Comparison of ENCODE assay signal across 25 cellular contexts in the genomic region with DNA sequence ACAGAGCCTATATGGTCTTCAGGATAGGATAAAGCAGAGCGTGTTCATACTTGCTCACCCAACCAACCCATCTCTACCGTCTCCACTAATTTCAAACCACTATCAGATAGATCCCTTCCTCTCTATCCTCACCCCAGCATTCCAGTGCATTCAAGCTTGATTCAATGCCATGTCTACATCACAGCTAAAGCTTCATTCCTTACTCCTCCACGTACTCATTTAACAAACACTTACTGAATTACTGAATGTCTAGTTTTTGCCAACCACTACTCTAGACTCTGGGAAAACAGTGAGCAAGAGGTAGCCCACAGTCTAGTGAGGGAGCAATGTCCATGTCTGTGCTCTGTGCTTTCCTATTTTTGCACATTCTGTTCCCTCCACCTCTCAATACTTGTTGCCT.
DNase-seq lines count a peak whose midpoint lies in the region; ATAC-seq, FAIRE-seq and TF ChIP-seq lines count a peak whose summit lies in the region.
"Had no signal": no experiment of that assay in that cellular context is flagged by ENCODE, and none has a peak within 500 bp of the region (broad histone marks: within the 10 kb centered on the region; RNA-seq: fewer than 3 reads in every experiment).

No MANE protein-coding gene starts in this region.

- peak overlapping the region; percentile 20 for H3K4ac ChIP-seq in IMR-90 (ENCODE audit: low read depth, low read length)

- H2AFZ ChIP-seq in IMR-90 (replicated peaks; ENCODE audit: low read length, poor library complexity) (no peak overlapping the region), astrocyte (ENCODE audit: low read depth, low read length) (no peak overlapping the region), keratinocyte (ENCODE audit: control insufficient read depth, low read length) (no peak overlapping the region)
- H2AFZ ChIP-seq: GM23338 had no signal

- H3K9ac ChIP-seq in IMR-90 (ENCODE audit: low read depth, low read length) (no peak overlapping the region), astrocyte (ENCODE audit: low read length) (no peak overlapping the region), keratinocyte (ENCODE audit: control insufficient read depth, extremely low read depth, insufficient read depth, low read length) (no peak overlapping the region)
- H3K9ac ChIP-seq: BLaER1 treated with 17β-estradiol and CSF1 and Interleukin-3, amounts not matched to agents 10 nM and 100 nM had no signal

- H3K36me3 Mint-ChIP-seq in astrocyte (ENCODE audit: low read depth, unreplicated experiment), result no peaks in the 10 kb centered on the region
- H3K36me3 Mint-ChIP-seq in osteocyte (ENCODE audit: unreplicated experiment), result peaks cover 4% of the 10 kb centered on the region
- H3K36me3 Mint-ChIP-seq: CD4-positive, alpha-beta memory T cell had no signal

- H3K56ac ChIP-seq in IMR-90 (ENCODE audit: extremely low read depth, insufficient read depth, low read length), result no peak overlapping the region

- no peaks in the 10 kb centered on the region for H3K79me1 ChIP-seq in IMR-90 (ENCODE audit: low read depth in 1 of 2, low read length in 2 of 2)

- H3K4me3 Mint-ChIP-seq in astrocyte (ENCODE audit: unreplicated experiment) (no peak overlapping the region), osteocyte (ENCODE audit: unreplicated experiment) (no peak overlapping the region)
- H3K4me3 Mint-ChIP-seq: CD4-positive, alpha-beta memory T cell; GM23338; HFFc6 had no signal

- DNase-seq in IMR-90 (peak; percentile 32), astrocyte (ENCODE audit: low read depth) (peak; percentile 73), keratinocyte (ENCODE audit: low read depth, low spot score) (no peak), osteocyte (ENCODE audit: extremely low spot score, unreplicated experiment) (no peak), SKM-1 treated with dmso at 0.1 percent for 144 hours (lab: John Stamatoyannopoulos, UW; ENCODE audit: unreplicated experiment) (no peak), RPMI8226 (no peak)
- DNase-seq: 8988T; ACHN; AML-193; BE2C; CD4-positive, alpha-beta memory T cell; COR-L47; DMS153; DND-41; HFFc6 had no signal

- H3K4me1 ChIP-seq in IMR-90 (ENCODE audit: control insufficient read depth, insufficient read depth, low read length) (peaks cover 12% of the 10 kb centered on the region), astrocyte (ENCODE audit: insufficient read depth, low read length) (peaks cover 10% of the 10 kb centered on the region), keratinocyte (ENCODE audit: control insufficient read depth, extremely low read depth, insufficient read depth, low read length) (peaks cover 22% of the 10 kb centered on the region)
- H3K4me1 ChIP-seq: A549; BLaER1 treated with 17β-estradiol and CSF1 and Interleukin-3, amounts not matched to agents 10 nM and 100 nM; HAP-1 had no signal

- H2BK15ac ChIP-seq in IMR-90 (ENCODE audit: low read depth, low read length), result peak overlapping the region; percentile 36; the same call in 2 of the 3 replicates

- TF ChIP-seq RAD21 in IMR-90 (IDR thresholded peaks at IDR 0.05; ENCODE audit: low read length), result no peak

- no peak for FAIRE-seq in astrocyte (lab: Jason Lieb, UNC)
- FAIRE-seq in keratinocyte (lab: Jason Lieb, UNC), result peak; percentile 64
- FAIRE-seq: A549, G401.6, GM12892, GM19239, H54 had no signal

- no peak overlapping the region for H2AK5ac ChIP-seq in IMR-90 (ENCODE audit: low read depth, low read length)

- no TSS peak for BruUV-seq in IMR-90 (replicated peaks; lab: Mats Ljungman, UMichigan)

- H3K18ac ChIP-seq in IMR-90 (ENCODE audit: low read depth, low read length), result peak overlapping the region; percentile 70; the same call in 1 of the 2 replicates

- no peak overlapping the region for H3K4me3 ChIP-seq in IMR-90 (ENCODE audit: insufficient read depth, low read depth, low read length)
- H3K4me3 ChIP-seq in astrocyte (ENCODE audit: insufficient read depth, low read depth, low read length), result no peak overlapping the region
- H3K4me3 ChIP-seq in keratinocyte (ENCODE audit: control insufficient read depth in 2 of 3, extremely low read depth in 1 of 3, insufficient read depth in 2 of 3, low read depth in 1 of 3, low read length in 3 of 3), result no peak overlapping the region
- H3K4me3 ChIP-seq: A549; BLaER1 treated with 17β-estradiol and CSF1 and Interleukin-3, amounts not matched to agents 10 nM and 100 nM; GM23338; HAP-1 had no signal

- H3K27ac ChIP-seq in IMR-90 (ENCODE audit: insufficient read depth, low read length) (no peak overlapping the region; the same call in 1 of the 2 replicates), astrocyte (ENCODE audit: low read depth, low read length) (no peak overlapping the region), keratinocyte (ENCODE audit: control insufficient read depth, insufficient read depth, low read length) (no peak overlapping the region)
- H3K27ac ChIP-seq: A549; BLaER1 treated with 17β-estradiol and CSF1 and Interleukin-3, amounts not matched to agents 10 nM and 100 nM had no signal

- in situ Hi-C loops in IMR-90 (cut with MboI; ENCODE audit: low sequenced_read_pairs), result no loop called here

- no peaks in the 10 kb centered on the region for H3K36me3 ChIP-seq in IMR-90 (ENCODE audit: control insufficient read depth, insufficient read depth, low read length)
- no peaks in the 10 kb centered on the region for H3K36me3 ChIP-seq in astrocyte (ENCODE audit: insufficient read depth, low read length)
- no peaks in the 10 kb centered on the region for H3K36me3 ChIP-seq in keratinocyte (ENCODE audit: control insufficient read depth in 2 of 2, extremely low read depth in 1 of 2, insufficient read depth in 2 of 2, low read length in 2 of 2)
- H3K36me3 ChIP-seq: BE2C; BLaER1 treated with 17β-estradiol and CSF1 and Interleukin-3, amounts not matched to agents 10 nM and 100 nM; HAP-1 had no signal

- H4K8ac ChIP-seq in IMR-90 (ENCODE audit: low read depth in 2 of 2, low read length in 2 of 2), result peak overlapping the region in 1 of 2 experiments; percentile 52; a peak in 3 of 4 replicates

- H3K14ac ChIP-seq in IMR-90 (replicated peaks; ENCODE audit: low read depth, low read length), result no peak overlapping the region

- H3K9me3 ChIP-seq in IMR-90 (ENCODE audit: control insufficient read depth, insufficient read depth, low read length) (no peaks in the 10 kb centered on the region), astrocyte (ENCODE audit: insufficient read depth, low read depth, low read length) (no peaks in the 10 kb centered on the region), keratinocyte (ENCODE audit: control insufficient read depth, low read depth, low read length) (no peaks in the 10 kb centered on the region)
- H3K9me3 ChIP-seq: BE2C, HAP-1 had no signal

- H3K27me3 Mint-ChIP-seq in astrocyte (ENCODE audit: low read depth, unreplicated experiment) (peaks cover 32% of the 10 kb centered on the region), osteocyte (ENCODE audit: unreplicated experiment) (no peaks in the 10 kb centered on the region)

- CTCF ChIA-PET in IMR-90 (lab: Yijun Ruan, JAX), result interaction anchor here (0.6 to 0.8 kb wide), 3 partner anchors 11 to 1286 kb away, joined by 3 to 6 read pairs (median 4); no protein-coding TSS in a partner anchor

- H3K27ac Mint-ChIP-seq in astrocyte (ENCODE audit: unreplicated experiment) (no peak overlapping the region), osteocyte (ENCODE audit: unreplicated experiment) (peak overlapping the region; percentile 16)
- H3K27ac Mint-ChIP-seq: GM23338, HFFc6 had no signal

- H3K27me3 ChIP-seq in IMR-90 (ENCODE audit: control insufficient read depth, insufficient read depth, low read length), result no peaks in the 10 kb centered on the region
- no peaks in the 10 kb centered on the region for H3K27me3 ChIP-seq in astrocyte (ENCODE audit: insufficient read depth, low read length)
- H3K27me3 ChIP-seq in keratinocyte (ENCODE audit: control insufficient read depth, extremely low read depth, insufficient read depth, low read length), result no peaks in the 10 kb centered on the region
- H3K27me3 ChIP-seq: BE2C; BLaER1 treated with 17β-estradiol and CSF1 and Interleukin-3, amounts not matched to agents 10 nM and 100 nM had no signal

- H3K4me1 Mint-ChIP-seq in astrocyte (ENCODE audit: low read depth, unreplicated experiment) (no peaks in the 10 kb centered on the region), osteocyte (ENCODE audit: unreplicated experiment) (peaks cover 54% of the 10 kb centered on the region)

- ATAC-seq in IMR-90 (ENCODE audit: low read depth) (no peak), GM21447 (IDR thresholded peaks at IDR 0.05; ENCODE audit: unreplicated experiment) (no peak), GM18511 (IDR thresholded peaks at IDR 0.05; ENCODE audit: unreplicated experiment) (no peak)
- ATAC-seq: A549, GM23338 had no signal

- TF ChIP-seq POLR2A in IMR-90 (IDR thresholded peaks at IDR 0.05; ENCODE audit: low read depth, low read length), result no peak

- H2BK20ac ChIP-seq in IMR-90 (ENCODE audit: low read depth, low read length), result peak overlapping the region; percentile 72

- intact Hi-C loops in IMR-90 (cut with micrococcal nuclease), result no loop called here

- H3K9me3 Mint-ChIP-seq in astrocyte (ENCODE audit: unreplicated experiment) (peaks cover 7% of the 10 kb centered on the region), osteocyte (ENCODE audit: unreplicated experiment) (peaks cover 8% of the 10 kb centered on the region)
- H3K9me3 Mint-ChIP-seq: GM23338 had no signal

- H2AK9ac ChIP-seq in IMR-90 (replicated peaks; ENCODE audit: low read depth, low read length, poor library complexity), result no peak overlapping the region

- H2BK5ac ChIP-seq in IMR-90 (ENCODE audit: low read depth, low read length, poor library complexity, severe bottlenecking), result no peak overlapping the region

- dilution Hi-C loops in IMR-90 (cut with HindIII; ENCODE audit: low sequenced_read_pairs, unreplicated experiment) (no loop called here), keratinocyte (cut with MboI; ENCODE audit: extremely low pct_ligation_motif_present, low sequenced_read_pairs) (no loop called here)

- no peaks in the 10 kb centered on the region for H3K9me1 ChIP-seq in IMR-90 (ENCODE audit: insufficient read depth, low read length)
- H3K9me1 ChIP-seq in keratinocyte (ENCODE audit: control insufficient read depth, extremely low read depth, insufficient read depth, low read length), result no peaks in the 10 kb centered on the region

- POLR2A ChIA-PET in IMR-90 (lab: Charles Lee; ENCODE audit: unreplicated experiment), result no interaction called here

- peak overlapping the region; percentile 89 for H2BK120ac ChIP-seq in IMR-90 (ENCODE audit: low read depth, low read length)

- H4K5ac ChIP-seq in IMR-90 (ENCODE audit: low read depth, low read length), result peak overlapping the region; percentile 2; the same call in 1 of the 2 replicates

- H4K20me1 ChIP-seq in IMR-90 (ENCODE audit: insufficient read depth, low read length) (no peaks in the 10 kb centered on the region), astrocyte (ENCODE audit: insufficient read depth, low read length) (no peaks in the 10 kb centered on the region), keratinocyte (ENCODE audit: control insufficient read depth, extremely low read depth, insufficient read depth, low read length) (no peaks in the 10 kb centered on the region)
- H4K20me1 ChIP-seq: BLaER1 treated with 17β-estradiol and CSF1 and Interleukin-3, amounts not matched to agents 10 nM and 100 nM had no signal

- no peak overlapping the region for H3K23ac ChIP-seq in IMR-90 (ENCODE audit: low read depth, low read length)

- H3K4me2 ChIP-seq in IMR-90 (ENCODE audit: low read depth, low read length) (no peak overlapping the region), astrocyte (ENCODE audit: low read length) (no peak overlapping the region), keratinocyte (ENCODE audit: control insufficient read depth, extremely low read depth, insufficient read depth, low read depth, low read length) (no peak overlapping the region)
- H3K4me2 ChIP-seq: A549; BLaER1 treated with 17β-estradiol and CSF1 and Interleukin-3, amounts not matched to agents 10 nM and 100 nM; GM23338 had no signal

- WGBS in IMR-90 (ENCODE audit: extremely low coverage in 2 of 2, insufficient read length in 1 of 2), 2 experiments, result 88% methylated on average over 2 of the region's 3 CpGs; no CpG with 5 or more reads in 1 of the 2 experiments

- H4K91ac ChIP-seq in IMR-90 (ENCODE audit: insufficient read depth, low read depth, low read length), result peak overlapping the region; percentile 22; the same call in 1 of the 2 replicates

- H3K79me2 ChIP-seq in astrocyte (ENCODE audit: insufficient read depth, low read length) (no peaks in the 10 kb centered on the region), keratinocyte (ENCODE audit: control insufficient read depth, insufficient read depth, low read length) (no peaks in the 10 kb centered on the region)

- TF ChIP-seq CTCF in IMR-90 (conservative IDR thresholded peaks at IDR 0.05; ENCODE audit: low read depth, low read length) (no peak), astrocyte (IDR thresholded peaks at IDR 0.05; ENCODE audit: insufficient read depth, low read depth, low read length) (no peak), keratinocyte (optimal IDR thresholded peaks at IDR 0.05 in 1 of 3, IDR thresholded peaks at IDR 0.05 in 1 of 3, conservative IDR thresholded peaks at IDR 0.05 in 1 of 3; ENCODE audit: extremely low read depth in 1 of 3, insufficient read depth in 2 of 3, low read length in 3 of 3) (no peak), osteocyte (IDR thresholded peaks at IDR 0.05) (no peak)

Comparison
In these comparisons a context has a peak if more than half of its experiments do, and no peak if none do; other contexts are left out.
1. DNase-seq: peak in IMR-90 (single experiment) and astrocyte (single experiment); none in keratinocyte (single experiment), osteocyte (single experiment), SKM-1 treated with dmso at 0.1 percent for 144 hours (single experiment) and RPMI8226 (single experiment).